In genomic region chr10:10209152-10209551, GRCh38 we compare ENCODE assay signal across 11 cellular contexts.
DNase-seq lines count a peak whose midpoint lies in the region; ATAC-seq, FAIRE-seq and TF ChIP-seq lines count a peak whose summit lies in the region.
"Had no signal": no experiment of that assay in that cellular context is flagged by ENCODE, and none has a peak within 500 bp of the region (broad histone marks: within the 10 kb centered on the region; RNA-seq: fewer than 3 reads in every experiment).

No MANE protein-coding gene starts in this region.

- peaks cover 3% of the 10 kb centered on the region for H3K27me3 Mint-ChIP-seq in neural progenitor cell (ENCODE audit: insufficient read depth, low read depth)

- no peaks in the 10 kb centered on the region for H3K79me1 ChIP-seq in H1 (ENCODE audit: low read depth, low read length)

- H3K18ac ChIP-seq in H1 (ENCODE audit: extremely low read depth, low read length) = no peak overlapping the region

- no peak overlapping the region for H2AK5ac ChIP-seq in H1 (ENCODE audit: low read depth, low read length)

- H3K9me3 ChIP-seq in H1 (ENCODE audit: insufficient read depth in 2 of 2, low read depth in 1 of 2, low read length in 1 of 2) (peaks cover 0 to 10% of the 10 kb centered on the region in 2 experiments; a peak in 1 of 4 replicates), neural progenitor cell (ENCODE audit: low read depth) (peaks cover 6% of the 10 kb centered on the region)

- no peak for TF ChIP-seq RAD21 in H1 (IDR thresholded peaks at IDR 0.05 in 1 of 2, conservative IDR thresholded peaks at IDR 0.05 in 1 of 2; ENCODE audit: low read depth in 2 of 2, low read length in 2 of 2)

- no peak overlapping the region for H3K23ac ChIP-seq in H1 (ENCODE audit: insufficient read length)

- H3F3A ChIP-seq in neural progenitor cell (ENCODE audit: low read depth) = no peaks in the 10 kb centered on the region

- in situ Hi-C loops in GM13976 (cut with MboI; ENCODE audit: low sequenced_read_pairs, unreplicated experiment) = no loop called here

- no peak overlapping the region for H2BK15ac ChIP-seq in H1 (ENCODE audit: low read length)

- H3K79me2 ChIP-seq in H1 (ENCODE audit: control insufficient read depth in 1 of 2, insufficient read depth in 2 of 2, low read length in 2 of 2) (no peaks in the 10 kb centered on the region), neural progenitor cell (ENCODE audit: low read depth) (no peaks in the 10 kb centered on the region)

- H3K4me2 ChIP-seq in H1 (ENCODE audit: insufficient read depth in 1 of 2, low read depth in 2 of 2, low read length in 2 of 2) (no peak overlapping the region), neural progenitor cell (no peak overlapping the region)

- H2AFZ ChIP-seq in H1 (ENCODE audit: low read length) (0 out of 2 replicates have a peak overlapping the region, but pooled peaks have one; percentile 81), neural progenitor cell (replicated peaks) (peak overlapping the region; percentile 55)

- no peaks in the 10 kb centered on the region for H3K36me3 Mint-ChIP-seq in neural progenitor cell

- TF ChIP-seq POLR2A in GM12891 (IDR thresholded peaks at IDR 0.05; ENCODE audit: low read depth, low read length) (no peak), H1 (IDR thresholded peaks at IDR 0.05; ENCODE audit: control extremely low read depth in 1 of 2, low read depth in 2 of 2, low read length in 2 of 2) (no peak)

- H3K27me3 ChIP-seq in H1 (replicated peaks in 1 of 4; ENCODE audit: control insufficient read depth in 3 of 4, extremely low read depth in 1 of 4, insufficient read depth in 3 of 4, low read length in 3 of 4) = no peaks in the 10 kb centered on the region
- H3K27me3 ChIP-seq in neural progenitor cell = no peaks in the 10 kb centered on the region
- H3K27me3 ChIP-seq: SJSA1 had no signal

- DNase-seq in GM12891 (ENCODE audit: insufficient read length, low spot score) (no peak), LHCN-M2 (ENCODE audit: low read depth) (peak; percentile 61), H1 (ENCODE audit: low read depth in 1 of 2, low spot score in 2 of 2) (no peak), neural progenitor cell (ENCODE audit: low spot score) (no peak), NCI-H1105 (lab: John Stamatoyannopoulos, UW) (no peak), GM13976 (ENCODE audit: low spot score) (no peak)
- DNase-seq in activated CD8-positive, alpha-beta memory T cell treated with anti-CD3 and anti-CD28 coated beads, Interleukin-2, amount 50 U/mL, for 4 hours = no peak
- DNase-seq: DND-41 had no signal

- H3K4me1 ChIP-seq in H1 (replicated peaks in 1 of 4; ENCODE audit: control insufficient read depth in 3 of 4, insufficient read depth in 4 of 4, low read length in 3 of 4) = no peaks in the 10 kb centered on the region
- no peaks in the 10 kb centered on the region for H3K4me1 ChIP-seq in neural progenitor cell
- H3K4me1 ChIP-seq: SJSA1 had no signal

- H3K27ac Mint-ChIP-seq in neural progenitor cell = no peak overlapping the region

- H3K9me3 Mint-ChIP-seq in neural progenitor cell = peaks cover 3% of the 10 kb centered on the region

- H3K4me3 Mint-ChIP-seq in neural progenitor cell = no peak overlapping the region

- no peak overlapping the region for H4K91ac ChIP-seq in H1 (replicated peaks; ENCODE audit: insufficient read length, low read length)

- no peak overlapping the region for H3K4ac ChIP-seq in H1 (replicated peaks; ENCODE audit: insufficient read length, low read depth, low read length)

- H3K27ac ChIP-seq in H1 (ENCODE audit: low read depth, low read length) = no peak overlapping the region
- no peak overlapping the region for H3K27ac ChIP-seq in neural progenitor cell
- H3K27ac ChIP-seq: SJSA1 had no signal

- CTCF ChIA-PET in H1 (lab: Charles Lee; ENCODE audit: partially characterized antibody) = interaction anchor here (0.6 to 1.1 kb wide), 2 partner anchors 8 to 23 kb away, joined by 3 to 4 read pairs; no protein-coding TSS in a partner anchor

- POLR2A ChIA-PET in H1 (lab: Charles Lee; ENCODE audit: partially characterized antibody) = no interaction called here

- no peaks in the 10 kb centered on the region for H4K20me1 ChIP-seq in H1 (replicated peaks in 1 of 2; ENCODE audit: control insufficient read depth in 1 of 2, insufficient read depth in 2 of 2, low read length in 2 of 2)
- H4K20me1 ChIP-seq in neural progenitor cell (ENCODE audit: low read depth) = no peaks in the 10 kb centered on the region

- no peak overlapping the region for H2BK120ac ChIP-seq in H1 (replicated peaks; ENCODE audit: low read depth, low read length)

- H2BK12ac ChIP-seq in H1 (ENCODE audit: low read depth, low read length) = no peak overlapping the region

- TF ChIP-seq EP300 in H1 (IDR thresholded peaks at IDR 0.05; ENCODE audit: borderline replicate concordance in 1 of 2, low read depth in 2 of 2, low read length in 2 of 2) = no peak

- H4K8ac ChIP-seq in H1 (ENCODE audit: extremely low read depth, insufficient read depth, low read length) = no peak overlapping the region; the same call in 1 of the 2 replicates

- H3K23me2 ChIP-seq in H1 (ENCODE audit: low read depth, low read length) = no peaks in the 10 kb centered on the region

- ATAC-seq in HG03521 (IDR thresholded peaks at IDR 0.05; ENCODE audit: unreplicated experiment) = no peak
- ATAC-seq: K562 had no signal

- H4K5ac ChIP-seq in H1 (ENCODE audit: insufficient read length, low read depth, low read length) = no peak overlapping the region

- H3K4me1 Mint-ChIP-seq in neural progenitor cell = no peaks in the 10 kb centered on the region

- no peak overlapping the region for H3K14ac ChIP-seq in H1 (ENCODE audit: insufficient read length)

- H2BK5ac ChIP-seq in H1 (ENCODE audit: low read depth, low read length) = no peak overlapping the region

- no peak overlapping the region for H3K9ac ChIP-seq in H1 (replicated peaks in 1 of 4; ENCODE audit: extremely low read depth in 1 of 4, low read depth in 3 of 4, low read length in 3 of 4)
- H3K9ac ChIP-seq in neural progenitor cell = peak overlapping the region; percentile 33

- no peak overlapping the region for H3K56ac ChIP-seq in H1 (replicated peaks; ENCODE audit: insufficient read length, low read depth, low read length)

- H3K4me3 ChIP-seq in H1 (ENCODE audit: extremely low read depth in 1 of 4, insufficient read depth in 2 of 4, low read depth in 3 of 4, low read length in 4 of 4) = no peak overlapping the region
- no peak overlapping the region for H3K4me3 ChIP-seq in neural progenitor cell
- H3K4me3 ChIP-seq: K562, SJSA1 had no signal

- no peak for TF ChIP-seq CTCF in H1 (IDR thresholded peaks at IDR 0.05; ENCODE audit: control extremely low read depth in 1 of 3, insufficient read depth in 1 of 3, low read depth in 1 of 3, low read length in 3 of 3)
- no peak for TF ChIP-seq CTCF in neural progenitor cell (IDR thresholded peaks at IDR 0.05)
- TF ChIP-seq CTCF in GM13976 (IDR thresholded peaks at IDR 0.05; ENCODE audit: borderline replicate concordance, control extremely low read depth, extremely low read depth, insufficient read depth, missing control alignments) = no peak

- H3K36me3 ChIP-seq in H1 (ENCODE audit: control insufficient read depth in 2 of 4, insufficient read depth in 4 of 4, low read length in 3 of 4) (no peaks in the 10 kb centered on the region), neural progenitor cell (no peaks in the 10 kb centered on the region)
- H3K36me3 ChIP-seq: SJSA1 had no signal

- no peak overlapping the region for H2BK20ac ChIP-seq in H1 (ENCODE audit: low read length)

- 92% methylated on average over 3 of the region's 3 CpGs; no CpG with 5 or more reads in 1 of the 2 experiments for WGBS in H1 (ENCODE audit: extremely low coverage in 1 of 2, insufficient coverage in 1 of 2, insufficient read length in 1 of 2, insufficient replicate concordance in 2 of 2, low coverage in 1 of 2, low lambda C conversion rate in 2 of 2, missing lambda C conversion rate in 1 of 2), 2 experiments

- FAIRE-seq in GM12891 (lab: Jason Lieb, UNC) (peak; percentile 76), H1 (lab: Jason Lieb, UNC) (no peak)
- FAIRE-seq: K562 had no signal

TF ChIP-seq in GM12891, 5 proteins besides CTCF, POLR2A, EP300 and RAD21:
- TF ChIP-seq SPI1 (IDR thresholded peaks at IDR 0.05; ENCODE audit: low read depth, low read length) = peak; percentile 64
- TF ChIP-seq POU2F2 (IDR thresholded peaks at IDR 0.05; ENCODE audit: low read depth, low read length) = no peak

TF ChIP-seq in H1, 55 proteins besides CTCF, POLR2A, EP300 and RAD21:
- no peak for TF ChIP-seq ZNF274 (IDR thresholded peaks at IDR 0.05; ENCODE audit: borderline replicate concordance, extremely low read depth, low read length)
- peak; percentile 35; the same call in 1 of the 2 replicates for TF ChIP-seq CEBPB (IDR thresholded peaks at IDR 0.05; ENCODE audit: low read depth, low read length)
